In genomic region chr11:117836077-117836960, GRCh38 we compare ENCODE assay signal across 1 cellular context.
TF ChIP-seq lines count a peak whose summit lies in the region.

No MANE protein-coding gene starts in this region.

TF ChIP-seq in K562, 482 proteins besides CTCF, POLR2A, EP300 and RAD21:
- TF ChIP-seq ATF3 (IDR thresholded peaks at IDR 0.05) (peak; percentile 55), ATF3 (CRISPR knock-in tag; conservative IDR thresholded peaks at IDR 0.05) (no peak), FOSL1 (tag; conservative IDR thresholded peaks at IDR 0.05) (0 out of 2 replicates have a peak, but pooled peaks have one; percentile 21), ZNF77 (CRISPR knock-in tag; IDR thresholded peaks at IDR 0.05) (no peak)
- TF ChIP-seq, protein P1, sequence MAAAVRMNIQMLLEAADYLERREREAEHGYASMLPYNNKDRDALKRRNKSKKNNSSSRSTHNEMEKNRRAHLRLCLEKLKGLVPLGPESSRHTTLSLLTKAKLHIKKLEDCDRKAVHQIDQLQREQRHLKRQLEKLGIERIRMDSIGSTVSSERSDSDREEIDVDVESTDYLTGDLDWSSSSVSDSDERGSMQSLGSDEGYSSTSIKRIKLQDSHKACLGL (CRISPR knock-in tag; IDR thresholded peaks at IDR 0.05; ENCODE audit: borderline replicate concordance, poor library complexity, severe bottlenecking) = no peak
